8 cellular contexts compared by ENCODE assay signal in the genomic region with DNA sequence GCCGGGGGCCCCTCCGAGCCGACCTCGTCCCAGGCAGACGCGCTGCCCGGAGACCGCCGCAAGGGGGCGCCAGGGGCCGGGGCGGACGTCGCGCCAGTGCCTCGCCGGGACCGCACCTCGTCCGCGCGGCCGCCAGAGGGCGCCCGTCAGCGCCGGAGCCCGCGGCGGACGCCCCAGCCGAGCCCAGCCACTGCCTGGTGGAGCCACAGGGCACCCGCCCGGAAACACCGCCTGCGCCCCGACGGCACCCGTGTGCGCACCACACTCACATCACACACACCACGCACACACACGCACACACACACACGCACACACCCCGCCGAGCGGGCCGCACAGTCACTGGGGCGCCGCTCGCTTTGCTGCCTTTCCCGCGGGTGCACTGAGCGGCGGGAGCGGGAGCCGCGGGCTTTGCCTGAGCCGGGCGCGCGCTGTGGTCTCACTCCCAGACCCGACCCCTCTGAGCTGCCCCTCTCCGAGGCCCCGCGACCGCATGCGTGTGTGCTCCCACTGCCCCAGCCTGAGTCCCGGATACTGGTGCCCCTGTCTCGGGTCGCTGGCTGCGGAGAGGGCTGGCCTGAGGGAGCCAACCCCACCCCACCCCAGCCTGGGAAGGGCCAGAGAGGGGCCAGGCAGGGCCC.
A peak's percentile ranks its signal among the peaks of the same experiment; 100 is the strongest.
DNase-seq lines count a peak whose midpoint lies in the region; ATAC-seq and TF ChIP-seq lines count a peak whose summit lies in the region.

No MANE protein-coding gene starts in this region.

- no peaks in the 10 kb centered on the region for H3K36me3 ChIP-seq in HUES48 (ENCODE audit: control insufficient read depth, insufficient read depth, low read length)
- no peaks in the 10 kb centered on the region for H3K36me3 ChIP-seq in liver (ENCODE audit: control insufficient read depth in 4 of 4, insufficient read depth in 3 of 4, low read depth in 1 of 4, low read length in 3 of 4)

- H3K27ac ChIP-seq in HUES48 (ENCODE audit: low read depth, low read length): no peak overlapping the region
- H3K27ac ChIP-seq in coronary artery: no peak overlapping the region
- no peak overlapping the region for H3K27ac ChIP-seq in liver (ENCODE audit: low read depth in 1 of 2, low read length in 2 of 2)

- TF ChIP-seq RAD21 in liver (IDR thresholded peaks at IDR 0.05): peak in 1 of 2 donors; percentile 38

- H3K27me3 ChIP-seq in HUES48 (ENCODE audit: control insufficient read depth, insufficient read depth, low read length) (peaks cover 19% of the 10 kb centered on the region), liver (ENCODE audit: control insufficient read depth in 4 of 4, insufficient read depth in 4 of 4, low read length in 3 of 4) (peaks cover 0 to 7% (median 2%) of the 10 kb centered on the region in 4 donors)

- TF ChIP-seq CTCF in coronary artery (IDR thresholded peaks at IDR 0.05) (peak; percentile 80), liver (IDR thresholded peaks at IDR 0.05; ENCODE audit: low read depth, low read length, missing input control) (peak; percentile 98)

- peak overlapping the region; percentile 73 for H3K9ac ChIP-seq in HUES48 (ENCODE audit: low read depth, low read length)
- H3K9ac ChIP-seq in liver (ENCODE audit: low read depth in 1 of 2, low read length in 2 of 2): no peak overlapping the region

- 2% methylated on average over 71 of the region's 71 CpGs for WGBS in liver

- peak overlapping the region; percentile 75 for H3K4me3 ChIP-seq in HUES48 (ENCODE audit: low read depth, low read length)
- peak overlapping the region; percentile 74 for H3K4me3 ChIP-seq in coronary artery
- peak overlapping the region in 2 of 3 donors; percentile 37 to 48 for H3K4me3 ChIP-seq in liver (ENCODE audit: low read depth in 1 of 3, low read length in 3 of 3)

- H3K4me1 ChIP-seq in HUES48 (ENCODE audit: control insufficient read depth, insufficient read depth, low read length) (peaks cover 9% of the 10 kb centered on the region; the same call in 1 of the 2 replicates), liver (ENCODE audit: control insufficient read depth in 4 of 4, insufficient read depth in 4 of 4, low read length in 3 of 4) (peaks cover 0 to 6% (median 4%) of the 10 kb centered on the region in 4 donors)

- no peaks in the 10 kb centered on the region for H3K9me3 ChIP-seq in HUES48 (ENCODE audit: control insufficient read depth, insufficient read depth, low read length)
- H3K9me3 ChIP-seq in liver (ENCODE audit: control insufficient read depth in 4 of 4, low read length in 3 of 4): no peaks in the 10 kb centered on the region

- peak; percentile 80 for DNase-seq in Daoy (ENCODE audit: low read depth)
- DNase-seq in T-helper 9 cell: peak; percentile 12
- DNase-seq in coronary artery (ENCODE audit: low spot score): no peak
- DNase-seq in stimulated activated CD4-positive, alpha-beta T cell treated with anti-CD3 and anti-CD28 coated beads, Interleukin-4, amount 100 ng/mL, for 4 hours: peak; percentile 28 to 54
- DNase-seq in NCI-H187 treated with DMSO at 0.1 percent for 48 hours (lab: John Stamatoyannopoulos, UW): no peak

- ATAC-seq in GM21526 (IDR thresholded peaks at IDR 0.05; ENCODE audit: low FRiP score, unreplicated experiment): peak; percentile 96

TF ChIP-seq in liver, 16 proteins besides CTCF, POLR2A, EP300 and RAD21:
- TF ChIP-seq, protein P1, sequence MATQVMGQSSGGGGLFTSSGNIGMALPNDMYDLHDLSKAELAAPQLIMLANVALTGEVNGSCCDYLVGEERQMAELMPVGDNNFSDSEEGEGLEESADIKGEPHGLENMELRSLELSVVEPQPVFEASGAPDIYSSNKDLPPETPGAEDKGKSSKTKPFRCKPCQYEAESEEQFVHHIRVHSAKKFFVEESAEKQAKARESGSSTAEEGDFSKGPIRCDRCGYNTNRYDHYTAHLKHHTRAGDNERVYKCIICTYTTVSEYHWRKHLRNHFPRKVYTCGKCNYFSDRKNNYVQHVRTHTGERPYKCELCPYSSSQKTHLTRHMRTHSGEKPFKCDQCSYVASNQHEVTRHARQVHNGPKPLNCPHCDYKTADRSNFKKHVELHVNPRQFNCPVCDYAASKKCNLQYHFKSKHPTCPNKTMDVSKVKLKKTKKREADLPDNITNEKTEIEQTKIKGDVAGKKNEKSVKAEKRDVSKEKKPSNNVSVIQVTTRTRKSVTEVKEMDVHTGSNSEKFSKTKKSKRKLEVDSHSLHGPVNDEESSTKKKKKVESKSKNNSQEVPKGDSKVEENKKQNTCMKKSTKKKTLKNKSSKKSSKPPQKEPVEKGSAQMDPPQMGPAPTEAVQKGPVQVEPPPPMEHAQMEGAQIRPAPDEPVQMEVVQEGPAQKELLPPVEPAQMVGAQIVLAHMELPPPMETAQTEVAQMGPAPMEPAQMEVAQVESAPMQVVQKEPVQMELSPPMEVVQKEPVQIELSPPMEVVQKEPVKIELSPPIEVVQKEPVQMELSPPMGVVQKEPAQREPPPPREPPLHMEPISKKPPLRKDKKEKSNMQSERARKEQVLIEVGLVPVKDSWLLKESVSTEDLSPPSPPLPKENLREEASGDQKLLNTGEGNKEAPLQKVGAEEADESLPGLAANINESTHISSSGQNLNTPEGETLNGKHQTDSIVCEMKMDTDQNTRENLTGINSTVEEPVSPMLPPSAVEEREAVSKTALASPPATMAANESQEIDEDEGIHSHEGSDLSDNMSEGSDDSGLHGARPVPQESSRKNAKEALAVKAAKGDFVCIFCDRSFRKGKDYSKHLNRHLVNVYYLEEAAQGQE (IDR thresholded peaks at IDR 0.05): no peak
- no peak for TF ChIP-seq JUND (IDR thresholded peaks at IDR 0.05)
- no peak for TF ChIP-seq FOXA2 (IDR thresholded peaks at IDR 0.05)

Comparison
In these comparisons a context has a peak if more than half of its experiments do, and no peak if none do; other contexts are left out.
1. DNase-seq: peak in Daoy (single experiment), T-helper 9 cell (single experiment) and stimulated activated CD4-positive, alpha-beta T cell treated with anti-CD3 and anti-CD28 coated beads, Interleukin-4, amount 100 ng/mL, for 4 hours (2 of 2); none in coronary artery (single experiment) and NCI-H187 treated with DMSO at 0.1 percent for 48 hours (single experiment).
2. Peak in every context shown above with its lines, with median percentiles within 50 percentile points of each other: H3K4me3 ChIP-seq.